Comparison of ENCODE assay signal across 8 cellular contexts in the genomic region with DNA sequence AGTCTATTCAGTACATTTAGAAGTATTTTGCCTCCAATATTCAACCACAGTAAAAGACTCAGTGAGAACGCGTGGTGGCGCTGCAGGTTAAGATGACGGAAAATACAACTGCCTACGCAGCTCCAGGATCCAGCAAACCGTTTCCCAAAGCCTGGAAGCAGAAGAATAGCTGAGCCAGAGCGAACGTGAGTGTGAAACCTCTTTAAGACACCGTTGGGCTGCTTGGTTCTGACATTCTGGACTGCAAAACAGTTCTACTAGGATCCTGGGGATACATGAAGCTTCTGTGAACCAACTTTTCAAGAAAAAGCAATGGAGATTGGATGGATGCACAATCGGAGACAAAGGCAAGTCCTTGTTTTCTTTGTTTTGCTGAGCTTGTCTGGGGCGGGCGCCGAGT. TPM values are rescaled to one million over a fixed set of nuclear protein-coding genes. Genes with fewer than 3 reads are reported as not detected.
DNase-seq lines count a peak whose midpoint lies in the region; ATAC-seq, FAIRE-seq and TF ChIP-seq lines count a peak whose summit lies in the region.

Gene PCDHB16, plus strand, starts transcription at position 140 of the 400 bp plus-strand sequence. Its CDS starts 173 bp downstream, at position 313.

- POLR2A ChIA-PET in HEK293 (lab: Yijun Ruan, JAX): no interaction called here

- intact Hi-C loops in left ventricle myocardium inferior (cut with micrococcal nuclease): no loop called here
- intact Hi-C loops in transverse colon (cut with DNase I; ENCODE audit: low total_unique reads): no loop called here

- TF ChIP-seq POLR2A in transverse colon (IDR thresholded peaks at IDR 0.05): no peak
- TF ChIP-seq POLR2A in GM12892 (IDR thresholded peaks at IDR 0.05; ENCODE audit: low read depth, low read length): no peak

- in situ Hi-C loops in transverse colon (cut with MboI; ENCODE audit: low pct_ligation_motif_present in 1 of 4, low pct_unique_long_range_greater_than_20kb in 1 of 4, low sequenced_read_pairs in 3 of 4): no loop called here

- no peak for FAIRE-seq in GM12892 (lab: Jason Lieb, UNC)

- H3K4me3 ChIP-seq in HEK293 (ENCODE audit: low read depth, low read length) (no peak within 1 kb of the TSS), left ventricle myocardium inferior (peak within 1 kb of the TSS; percentile 57), skeletal muscle satellite cell (ENCODE audit: low read length) (peak within 1 kb of the TSS; percentile 64), transverse colon (peak within 1 kb of the TSS in 2 of 4 donors; percentile 9 to 14)

- DNase-seq in SK-N-DZ (ENCODE audit: low spot score) (peak; percentile 72), left ventricle myocardium inferior (no peak), transverse colon (no peak), GM12892 (ENCODE audit: insufficient read length) (no peak)
- DNase-seq in activated CD4-positive, alpha-beta T cell treated with anti-CD3 and anti-CD28 coated beads for 4 hours: no peak

- no peaks in the 10 kb centered on the region for H3K36me3 ChIP-seq in HEK293 (ENCODE audit: control insufficient read depth in 2 of 2, insufficient read depth in 1 of 2, low read length in 2 of 2)
- H3K36me3 ChIP-seq in left ventricle myocardium inferior: peaks cover 21% of the 10 kb centered on the region
- no peaks in the 10 kb centered on the region for H3K36me3 ChIP-seq in skeletal muscle satellite cell (ENCODE audit: insufficient read depth, low read length)
- no peaks in the 10 kb centered on the region for H3K36me3 ChIP-seq in transverse colon

- ATAC-seq in GM19455 (IDR thresholded peaks at IDR 0.05; ENCODE audit: unreplicated experiment): no peak

- TF ChIP-seq EP300 in transverse colon (IDR thresholded peaks at IDR 0.05; ENCODE audit: low read depth): no peak

- WGBS in transverse colon (ENCODE audit: low coverage in 1 of 2), 2 donors: 10 to 38% methylated on average over 9 to 13 of the region's 13 CpGs

- TF ChIP-seq CTCF in HEK293 (tag by site-specific recombination; IDR thresholded peaks at IDR 0.05) (no peak), left ventricle myocardium inferior (IDR thresholded peaks at IDR 0.05; ENCODE audit: borderline replicate concordance) (peak; percentile 54), transverse colon (IDR thresholded peaks at IDR 0.05) (peak in 1 of 5 experiments; percentile 4)

- H3K9me3 ChIP-seq in HEK293 (ENCODE audit: control insufficient read depth, insufficient read depth, low read depth, low read length): no peaks in the 10 kb centered on the region
- peaks cover 89% of the 10 kb centered on the region for H3K9me3 ChIP-seq in left ventricle myocardium inferior (replicated peaks)
- H3K9me3 ChIP-seq in skeletal muscle satellite cell (replicated peaks; ENCODE audit: low read length): no peaks in the 10 kb centered on the region
- peaks cover 23 to 26% of the 10 kb centered on the region in 2 donors for H3K9me3 ChIP-seq in transverse colon

- H3K27me3 ChIP-seq in left ventricle myocardium inferior (ENCODE audit: low read depth) (peaks cover 49% of the 10 kb centered on the region), skeletal muscle satellite cell (ENCODE audit: control insufficient read depth, insufficient read depth, low read length) (no peaks in the 10 kb centered on the region), transverse colon (peaks cover 9% of the 10 kb centered on the region)

- H3K9ac ChIP-seq in skeletal muscle satellite cell (ENCODE audit: low read depth, low read length): peak within 1 kb of the TSS; percentile 59

- H3K27ac ChIP-seq in HEK293 (ENCODE audit: extremely low read depth, low read depth, low read length) (no peak within 1 kb of the TSS), left ventricle myocardium inferior (replicated peaks) (peak within 1 kb of the TSS; percentile 43), transverse colon (no peak within 1 kb of the TSS)

- CTCF ChIA-PET in HEK293 (lab: Yijun Ruan, JAX): interaction anchor here (0.6 to 3.3 kb wide), 17 partner anchors 9 to 376 kb away, joined by 3 to 20 read pairs (median 4); partner anchors contain the start of genes PCDHB10, PCDHB11, PCDHB13 and PCDHB14

- no peaks in the 10 kb centered on the region for H3K4me1 ChIP-seq in HEK293 (ENCODE audit: control insufficient read depth, insufficient read depth, low read length)
- no peaks in the 10 kb centered on the region for H3K4me1 ChIP-seq in left ventricle myocardium inferior
- H3K4me1 ChIP-seq in skeletal muscle satellite cell (ENCODE audit: control insufficient read depth, insufficient read depth, low read length): no peaks in the 10 kb centered on the region
- no peaks in the 10 kb centered on the region for H3K4me1 ChIP-seq in transverse colon

- H3K4me2 ChIP-seq in skeletal muscle satellite cell (ENCODE audit: low read length): peak within 1 kb of the TSS; percentile 58

TF ChIP-seq in HEK293, 187 proteins besides CTCF, POLR2A, EP300 and RAD21 (continues in another document):
- no peak for TF ChIP-seq RBAK (tag by site-specific recombination; IDR thresholded peaks at IDR 0.05)
- TF ChIP-seq KLF17 (tag by site-specific recombination; IDR thresholded peaks at IDR 0.05): no peak
- TF ChIP-seq, protein P1, sequence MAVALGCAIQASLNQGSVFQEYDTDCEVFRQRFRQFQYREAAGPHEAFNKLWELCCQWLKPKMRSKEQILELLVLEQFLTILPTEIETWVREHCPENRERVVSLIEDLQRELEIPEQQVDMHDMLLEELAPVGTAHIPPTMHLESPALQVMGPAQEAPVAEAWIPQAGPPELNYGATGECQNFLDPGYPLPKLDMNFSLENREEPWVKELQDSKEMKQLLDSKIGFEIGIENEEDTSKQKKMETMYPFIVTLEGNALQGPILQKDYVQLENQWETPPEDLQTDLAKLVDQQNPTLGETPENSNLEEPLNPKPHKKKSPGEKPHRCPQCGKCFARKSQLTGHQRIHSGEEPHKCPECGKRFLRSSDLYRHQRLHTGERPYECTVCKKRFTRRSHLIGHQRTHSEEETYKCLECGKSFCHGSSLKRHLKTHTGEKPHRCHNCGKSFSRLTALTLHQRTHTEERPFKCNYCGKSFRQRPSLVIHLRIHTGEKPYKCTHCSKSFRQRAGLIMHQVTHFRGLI (tag by site-specific recombination; IDR thresholded peaks at IDR 0.05): no peak
- TF ChIP-seq ZNF654 (tag by site-specific recombination; IDR thresholded peaks at IDR 0.05; ENCODE audit: low read depth): peak; percentile 33
- peak; percentile 29; the same call in 1 of the 2 replicates for TF ChIP-seq ZFHX2 (tag by site-specific recombination; conservative IDR thresholded peaks at IDR 0.05)
- no peak for TF ChIP-seq REPIN1 (tag by site-specific recombination; IDR thresholded peaks at IDR 0.05; ENCODE audit: low read depth)
- no peak for TF ChIP-seq ZNF530 (tag by site-specific recombination; IDR thresholded peaks at IDR 0.05; ENCODE audit: low read depth)
- no peak for TF ChIP-seq ZNF555 (tag by site-specific recombination; conservative IDR thresholded peaks at IDR 0.05)
- TF ChIP-seq ZNF112 (tag by site-specific recombination; IDR thresholded peaks at IDR 0.05): no peak
- TF ChIP-seq ZSCAN23 (tag by site-specific recombination; IDR thresholded peaks at IDR 0.05): no peak

RNA-seq across cellular contexts. Expression of gene PCDHB16, which starts in this region (rescaled TPM):
- 2.6 TPM in 2 replicates for polyA plus RNA-seq in SK-N-DZ (2014; cell fraction: cytosol; rRNA removed)
- 0.89 and 2.3 TPM in 2 replicates for polyA plus RNA-seq in SK-N-DZ (2014; cell fraction: nucleus; rRNA removed)
- 1.4 TPM for total RNA-seq in left ventricle myocardium inferior
- 0.44 and 0.51 TPM in 2 replicates for total RNA-seq in skeletal muscle satellite cell (2012; rRNA removed)
- 1 to 10 TPM in 1 of 4 donors, under 1 TPM in 3; 0.20 to 1.6 (median 0.65) TPM for total RNA-seq in transverse colon
- not detected for polyA plus RNA-seq in GM12892 (2012; ENCODE audit: missing spikeins)
